ENCODE assay signal across 16 cellular contexts in genomic region chr21:14438204-14438603, GRCh38.
"Had no signal": no experiment of that assay in that cellular context is flagged by ENCODE, and none has a peak within 500 bp of the region (broad histone marks: within the 10 kb centered on the region; RNA-seq: fewer than 3 reads in every experiment).

No MANE protein-coding gene starts in this region.

- H3K36me3 ChIP-seq: brain microvascular endothelial cell, left ventricle myocardium inferior, ovary, stomach, thoracic aorta had no signal

- H3K27ac ChIP-seq: brain microvascular endothelial cell, left ventricle myocardium inferior, ovary, stomach, thoracic aorta had no signal

- ATAC-seq: activated naive CD4-positive, alpha-beta T cell treated with anti-CD3 and anti-CD28 coated beads, Interleukin-2, amount 50 U/mL, for 72 hours; T-helper 17 cell had no signal

- FAIRE-seq: keratinocyte, TTC549 had no signal

- H3K27me3 ChIP-seq: brain microvascular endothelial cell, ovary, stomach had no signal

- H3K4me3 ChIP-seq: left ventricle myocardium inferior, ovary, stomach, thoracic aorta had no signal

- H3K4me1 ChIP-seq: left ventricle myocardium inferior, stomach had no signal

- H3K9me3 ChIP-seq: ovary, thoracic aorta had no signal

- DNase-seq: activated B cell treated with CpG ODN at 0.5 μM for 24 hours; activated CD4-positive, alpha-beta T cell treated with anti-CD3 and anti-CD28 coated beads, Interleukin-2, amount 10 ng/mL, durations not matched to agents 7 days and 5 days; brain microvascular endothelial cell; cerebellar nuclear complex; foreskin melanocyte; head of caudate nucleus; left ventricle myocardium inferior; ovary; stimulated activated CD4-positive, alpha-beta T cell treated with anti-CD3 and anti-CD28 coated beads, Interleukin-15, amount 100 ng/mL, for 24 hours; stimulated activated CD4-positive, alpha-beta T cell treated with anti-CD3 and anti-CD28 coated beads, Interleukin-4, amount 100 ng/mL, for 4 hours; stomach; T-helper 17 cell had no signal
